In the genomic region with DNA sequence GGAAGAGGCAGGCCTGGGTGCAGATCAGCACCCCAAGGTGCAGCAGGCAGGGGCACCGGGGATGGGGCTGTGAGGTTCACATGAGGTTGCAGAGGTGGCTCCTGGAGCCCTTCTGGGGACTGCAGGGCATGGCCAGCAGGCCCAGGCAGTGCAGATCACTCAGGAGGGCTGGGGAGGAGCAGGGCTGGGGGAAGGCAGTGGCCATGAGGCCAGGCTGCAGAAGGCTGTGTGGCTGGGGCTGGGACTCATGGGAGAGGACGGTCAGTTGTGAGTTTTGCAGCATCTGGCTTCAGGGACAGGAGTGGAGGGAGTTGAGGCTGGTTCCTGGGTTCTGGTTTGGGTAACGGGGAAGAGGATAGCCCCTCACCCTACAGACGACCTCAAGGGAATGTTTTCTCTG, we compare ENCODE assay signal across 20 cellular contexts. TPM values are rescaled to one million over a fixed set of nuclear protein-coding genes. Genes with fewer than 3 reads are reported as not detected.
A peak's percentile ranks its signal among the peaks of the same experiment; 100 is the strongest.
DNase-seq lines count a peak whose midpoint lies in the region; ATAC-seq and TF ChIP-seq lines count a peak whose summit lies in the region.
"Had no signal": no experiment of that assay in that cellular context is flagged by ENCODE, and none has a peak within 500 bp of the region (broad histone marks: within the 10 kb centered on the region; RNA-seq: fewer than 3 reads in every experiment).

No MANE protein-coding gene starts in this region.

- H3K27ac ChIP-seq in BLaER1 treated with 17β-estradiol and CSF1 and Interleukin-3, amounts not matched to agents 10 nM and 100 nM, result no peak overlapping the region
- H3K27ac ChIP-seq in H9 (ENCODE audit: insufficient read length, low read depth, low read length) (no peak overlapping the region), neural progenitor cell (no peak overlapping the region), dorsolateral prefrontal cortex (no peak overlapping the region)

- H3F3A ChIP-seq in neural progenitor cell (ENCODE audit: low read depth), result no peaks in the 10 kb centered on the region

- H3K4me3 Mint-ChIP-seq in H9 (no peak overlapping the region), endothelial cell (ENCODE audit: unreplicated experiment) (no peak overlapping the region), neural progenitor cell (no peak overlapping the region)

- no peaks in the 10 kb centered on the region for H3K27me3 Mint-ChIP-seq in H9 (ENCODE audit: low read depth)
- peaks cover 4% of the 10 kb centered on the region for H3K27me3 Mint-ChIP-seq in endothelial cell (ENCODE audit: unreplicated experiment)
- no peaks in the 10 kb centered on the region for H3K27me3 Mint-ChIP-seq in neural progenitor cell (ENCODE audit: insufficient read depth, low read depth)

- H3K4ac ChIP-seq in H9 (ENCODE audit: low read depth, low read length), result no peak overlapping the region

- H4K5ac ChIP-seq in H9 (ENCODE audit: insufficient read length, low read depth, low read length), result no peak overlapping the region

- no peak overlapping the region for H4K91ac ChIP-seq in H9 (ENCODE audit: insufficient read length, low read depth, low read length)

- no peak overlapping the region for H4K8ac ChIP-seq in H9 (replicated peaks; ENCODE audit: insufficient read length, low read depth, low read length)

- H2BK12ac ChIP-seq in H9 (ENCODE audit: insufficient read length, low read depth, low read length), result no peak overlapping the region

- H3K14ac ChIP-seq in H9 (ENCODE audit: insufficient read depth, low read length), result no peak overlapping the region

- no peak for DNase-seq in H9
- no peak for DNase-seq in endothelial cell (ENCODE audit: low spot score)
- DNase-seq in neural progenitor cell (ENCODE audit: low spot score), result no peak
- DNase-seq in dorsolateral prefrontal cortex, result no peak
- DNase-seq: C1 segment of cervical spinal cord, DMS53, GDM1, MG63, NCI-H1417, NCI-H1694 treated with DMSO at 0.1 percent for 48 hours, NCI-H2081 treated with DMSO at 0.1 percent for 48 hours, NCI-H446, NCI-H526 treated with DMSO at 0.1 percent for 48 hours, Right ventricle myocardium superior had no signal

- peaks cover 0 to 19% (median 10%) of the 10 kb centered on the region in 10 experiments; a peak in 15 of 20 replicates for H3K4me1 ChIP-seq in BLaER1 treated with 17β-estradiol and CSF1 and Interleukin-3, amounts not matched to agents 10 nM and 100 nM
- H3K4me1 ChIP-seq in H9 (ENCODE audit: insufficient read depth, low read length), result no peaks in the 10 kb centered on the region
- H3K4me1 ChIP-seq in neural progenitor cell, result no peaks in the 10 kb centered on the region

- no peak overlapping the region for H2AFZ ChIP-seq in H9 (ENCODE audit: low read length)
- no peak overlapping the region for H2AFZ ChIP-seq in neural progenitor cell (replicated peaks)

- no peak for ATAC-seq in HG02759 (IDR thresholded peaks at IDR 0.05; ENCODE audit: unreplicated experiment)
- ATAC-seq in HG03159 (IDR thresholded peaks at IDR 0.05; ENCODE audit: unreplicated experiment), result no peak

- no peak overlapping the region for H3K18ac ChIP-seq in H9 (ENCODE audit: insufficient read length, low read depth, low read length)

- H3K27ac Mint-ChIP-seq in H9 (peak overlapping the region; percentile 42 to 78 (median 65); a peak in 4 of 7 replicates), endothelial cell (ENCODE audit: unreplicated experiment) (peak overlapping the region; percentile 57), neural progenitor cell (peak overlapping the region; percentile 74)

- H3T11ph ChIP-seq in H9 (ENCODE audit: low read length), result no peak overlapping the region

- peak overlapping the region in 6 of 11 experiments; percentile 4 to 32 (median 17); a peak in 5 of 22 replicates for H3K4me2 ChIP-seq in BLaER1 treated with 17β-estradiol and CSF1 and Interleukin-3, amounts not matched to agents 10 nM and 100 nM
- H3K4me2 ChIP-seq in H9 (ENCODE audit: insufficient read depth, insufficient read length, low read length) (no peak overlapping the region), neural progenitor cell (no peak overlapping the region)

- no peaks in the 10 kb centered on the region for H4K20me1 ChIP-seq in BLaER1 treated with 17β-estradiol and CSF1 and Interleukin-3, amounts not matched to agents 10 nM and 100 nM
- H4K20me1 ChIP-seq in H9 (ENCODE audit: control insufficient read depth, insufficient read depth, insufficient read length) (no peaks in the 10 kb centered on the region), neural progenitor cell (ENCODE audit: low read depth) (no peaks in the 10 kb centered on the region)

- no peak overlapping the region for H2AK5ac ChIP-seq in H9 (ENCODE audit: insufficient read length, low read length)

- no peak overlapping the region for H3K4me3 ChIP-seq in BLaER1 treated with 17β-estradiol and CSF1 and Interleukin-3, amounts not matched to agents 10 nM and 100 nM
- H3K4me3 ChIP-seq in neural progenitor cell (no peak overlapping the region), dorsolateral prefrontal cortex (no peak overlapping the region)
- H3K4me3 ChIP-seq: MG63 had no signal

- intact Hi-C loops in dorsolateral prefrontal cortex (cut with DNase I), result no loop called here

- peaks cover 4 to 7% of the 10 kb centered on the region in 2 experiments for H3K4me1 Mint-ChIP-seq in H9
- H3K4me1 Mint-ChIP-seq in endothelial cell (ENCODE audit: unreplicated experiment), result peaks cover 9% of the 10 kb centered on the region
- H3K4me1 Mint-ChIP-seq in neural progenitor cell, result peaks cover 5% of the 10 kb centered on the region

- H3K36me3 Mint-ChIP-seq in H9 (ENCODE audit: insufficient read depth in 1 of 3, low read depth in 3 of 3) (no peaks in the 10 kb centered on the region), endothelial cell (ENCODE audit: low read depth, unreplicated experiment) (no peaks in the 10 kb centered on the region), neural progenitor cell (no peaks in the 10 kb centered on the region)

- no peak overlapping the region for H3K56ac ChIP-seq in H9 (ENCODE audit: insufficient read length, low read depth, low read length)

- H3K9me3 Mint-ChIP-seq in H9, result no peaks in the 10 kb centered on the region; a peak in 1 of 5 replicates
- H3K9me3 Mint-ChIP-seq in endothelial cell (ENCODE audit: unreplicated experiment), result no peaks in the 10 kb centered on the region
- no peaks in the 10 kb centered on the region for H3K9me3 Mint-ChIP-seq in neural progenitor cell

- H2BK5ac ChIP-seq in H9 (ENCODE audit: insufficient read length, low read length), result no peak overlapping the region

- no peaks in the 10 kb centered on the region for H3K79me1 ChIP-seq in H9 (ENCODE audit: insufficient read depth, low read depth, low read length, poor library complexity, severe bottlenecking)

- H3K36me3 ChIP-seq in BLaER1 treated with 17β-estradiol and CSF1 and Interleukin-3, amounts not matched to agents 10 nM and 100 nM, result no peaks in the 10 kb centered on the region
- no peaks in the 10 kb centered on the region for H3K36me3 ChIP-seq in neural progenitor cell
- H3K36me3 ChIP-seq: MG63 had no signal

- 0 out of 22 replicates have a peak, but pooled peaks cover 0 to 3% (median 0%) of the 10 kb centered on the region in 11 experiments for H3K9me3 ChIP-seq in BLaER1 treated with 17β-estradiol and CSF1 and Interleukin-3, amounts not matched to agents 10 nM and 100 nM (replicated peaks in 1 of 11)
- H3K9me3 ChIP-seq in H9 (ENCODE audit: control insufficient read depth, low read depth, low read length) (no peaks in the 10 kb centered on the region), neural progenitor cell (ENCODE audit: low read depth) (no peaks in the 10 kb centered on the region)
- H3K9me3 ChIP-seq: MG63 had no signal

- TF ChIP-seq CTCF in H9 (conservative IDR thresholded peaks at IDR 0.05) (no peak), endothelial cell (IDR thresholded peaks at IDR 0.05; ENCODE audit: unreplicated experiment) (no peak), neural progenitor cell (IDR thresholded peaks at IDR 0.05) (no peak), dorsolateral prefrontal cortex (IDR thresholded peaks at IDR 0.05 in 54 of 56, conservative IDR thresholded peaks at IDR 0.05 in 2 of 56; ENCODE audit: low read depth in 1 of 56, partially characterized antibody in 56 of 56) (no peak)

- H3K27me3 ChIP-seq in BLaER1 treated with 17β-estradiol and CSF1 and Interleukin-3, amounts not matched to agents 10 nM and 100 nM, result peaks cover 0 to 15% (median 10%) of the 10 kb centered on the region in 11 experiments; a peak in 18 of 22 replicates
- H3K27me3 ChIP-seq in H9 (ENCODE audit: insufficient read depth, low read length), result no peaks in the 10 kb centered on the region
- peaks cover 10% of the 10 kb centered on the region for H3K27me3 ChIP-seq in neural progenitor cell
- peaks cover 0 to 26% (median 6%) of the 10 kb centered on the region in 45 donors for H3K27me3 ChIP-seq in dorsolateral prefrontal cortex
- H3K27me3 ChIP-seq: MG63 had no signal

- peak overlapping the region in 1 of 11 experiments; percentile 13; a peak in 1 of 22 replicates for H3K9ac ChIP-seq in BLaER1 treated with 17β-estradiol and CSF1 and Interleukin-3, amounts not matched to agents 10 nM and 100 nM
- H3K9ac ChIP-seq in H9 (ENCODE audit: extremely low read depth, insufficient read length, low read length) (no peak overlapping the region), neural progenitor cell (no peak overlapping the region)

- H3K79me2 ChIP-seq in H9 (ENCODE audit: insufficient read depth, low read length) (no peaks in the 10 kb centered on the region), neural progenitor cell (ENCODE audit: low read depth) (no peaks in the 10 kb centered on the region)

- no peak overlapping the region for H2BK15ac ChIP-seq in H9 (ENCODE audit: low read depth, low read length)

- no peak overlapping the region for H3K23ac ChIP-seq in H9 (ENCODE audit: insufficient read length, low read depth, low read length)

- H2BK20ac ChIP-seq in H9 (ENCODE audit: low read depth, low read length, poor library complexity, severe bottlenecking), result no peak overlapping the region

- no CpG with 5 or more reads among the region's 4 CpGs for WGBS in H9 (ENCODE audit: extremely low coverage, insufficient read length, low lambda C conversion rate)

- no peaks in the 10 kb centered on the region for H3K23me2 ChIP-seq in H9 (ENCODE audit: insufficient read length, low read depth, low read length, poor library complexity, severe bottlenecking)

- H2BK120ac ChIP-seq in H9 (ENCODE audit: low read depth, low read length, poor library complexity, severe bottlenecking), result no peak overlapping the region

RNA-seq across cellular contexts. Expression of a gene that starts 7.3 kb away (rescaled TPM):
- total RNA-seq in H9 (2021) (not detected in 2 replicates), endothelial cell (ENCODE audit: unreplicated experiment) (not detected), neural progenitor cell (ENCODE audit: low replicate concordance) (not detected in 2 replicates), dorsolateral prefrontal cortex (1 to 10 TPM in 19 of 120 experiments, under 1 TPM in 46, not detected in 55; 0.28 to 2.8 (median 0.82) TPM)
- total RNA-seq: LHCN-M2, RPMI7951, SK-MEL-5 had no signal

RNA-seq across cellular contexts. Expression of a gene that starts 55.0 kb away (rescaled TPM):
- total RNA-seq in H9 (2021) (29.2 and 34.4 TPM in 2 replicates), endothelial cell (ENCODE audit: unreplicated experiment) (5.4 TPM), neural progenitor cell (ENCODE audit: low replicate concordance) (7.5 and 40.0 TPM in 2 replicates), dorsolateral prefrontal cortex (100 to 1,000 TPM in 10 of 120 experiments, 10 to 100 TPM in 110; 25.9 to 174 (median 79.1) TPM)

RNA-seq across cellular contexts. Expression of a gene that starts 58.2 kb away (rescaled TPM):
- total RNA-seq in H9 (2021) (11.7 and 12.2 TPM in 2 replicates), endothelial cell (ENCODE audit: unreplicated experiment) (8.7 TPM), neural progenitor cell (ENCODE audit: low replicate concordance) (6.4 and 7.0 TPM in 2 replicates), dorsolateral prefrontal cortex (10 to 100 TPM in 115 of 120 experiments, 1 to 10 TPM in 5; 9.0 to 18.2 (median 13.1) TPM)

Comparison
In these comparisons a context has a peak if more than half of its experiments do, and no peak if none do; other contexts are left out.
1. H3K4me2 ChIP-seq: peak in BLaER1 treated with 17β-estradiol and CSF1 and Interleukin-3, amounts not matched to agents 10 nM and 100 nM (6 of 11); none in H9 (single experiment) and neural progenitor cell (single experiment).
2. Peak in every context shown above with its lines, with median percentiles within 50 percentile points of each other: H3K27ac Mint-ChIP-seq.